In genomic region chr5:3605298-3606010, GRCh38 we compare ENCODE assay signal across 19 cellular contexts. TPM values are rescaled to one million over a fixed set of nuclear protein-coding genes. Genes with fewer than 3 reads are reported as not detected.
"Had no signal": no experiment of that assay in that cellular context is flagged by ENCODE, and none has a peak within 500 bp of the region (broad histone marks: within the 10 kb centered on the region; RNA-seq: fewer than 3 reads in every experiment).

No MANE protein-coding gene starts in this region.

- H3K27ac ChIP-seq: brain microvascular endothelial cell, heart right ventricle, right atrium auricular region, transverse colon had no signal

- H3K36me3 ChIP-seq: brain microvascular endothelial cell, heart right ventricle, right atrium auricular region, transverse colon had no signal

- H3K4me3 ChIP-seq: right atrium auricular region, skin epidermis, transverse colon had no signal

- DNase-seq: activated B cell treated with CpG ODN at 0.5 μM for 24 hours; activated CD4-positive, alpha-beta T cell treated with anti-CD3 and anti-CD28 coated beads for 48 hours; activated CD8-positive, alpha-beta memory T cell treated with anti-CD3 and anti-CD28 coated beads, Interleukin-2, amount 50 U/mL, for 48 hours; activated gamma-delta T cell treated with Interleukin-2 at 50 U/mL for 16 hours; amniotic stem cell; brain microvascular endothelial cell; cortex of kidney; effector CD4-positive, alpha-beta T cell; foreskin melanocyte; heart right ventricle; left cardiac atrium; naive thymus-derived CD8-positive, alpha-beta T cell; posterior cingulate gyrus; stimulated activated CD4-positive, alpha-beta T cell treated with anti-CD3 and anti-CD28 coated beads, Interleukin-4, amount 100 ng/mL, for 24 hours; stimulated activated naive CD4-positive, alpha-beta T cell; transverse colon had no signal

- H3K9me3 ChIP-seq: heart right ventricle, right atrium auricular region, transverse colon had no signal

RNA-seq across cellular contexts. Expression of gene IRX1, which starts 9.8 kb away (rescaled TPM):
- polyA plus RNA-seq: endothelial cell of umbilical vein; naive thymus-derived CD8-positive, alpha-beta T cell had no signal
